In the genomic region with DNA sequence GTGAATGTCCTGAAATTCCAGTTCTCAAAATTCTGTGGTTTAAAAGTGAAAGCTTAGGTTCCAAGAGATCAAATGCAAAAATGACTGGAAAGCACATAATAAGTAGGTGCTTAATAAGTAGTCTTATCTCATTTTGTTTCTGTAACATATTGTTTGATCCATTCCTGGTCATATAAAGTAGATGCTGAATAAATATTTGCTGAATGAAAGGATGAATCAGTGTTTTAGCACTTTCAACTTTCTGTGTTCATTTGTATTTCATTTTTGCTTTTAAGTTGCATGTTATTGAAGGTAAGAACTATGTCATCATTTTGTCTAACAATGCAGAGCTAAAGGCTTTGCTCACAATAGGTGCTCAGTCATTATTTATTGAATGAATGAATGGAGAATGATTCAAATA, we compare ENCODE assay signal across 20 cellular contexts.
"Had no signal": no experiment of that assay in that cellular context is flagged by ENCODE, and none has a peak within 500 bp of the region (broad histone marks: within the 10 kb centered on the region; RNA-seq: fewer than 3 reads in every experiment).

No MANE protein-coding gene starts in this region.

- H3K27ac ChIP-seq: foreskin keratinocyte, left ventricle myocardium inferior, lower lobe of right lung, ovary, tibial artery, upper lobe of right lung, vagina had no signal

- H3K4me3 ChIP-seq: left ventricle myocardium inferior, lower lobe of right lung, ovary, tibial artery, upper lobe of right lung, vagina had no signal

- H3K4me1 ChIP-seq: foreskin keratinocyte had no signal

- DNase-seq: effector memory CD4-positive, alpha-beta T cell; foreskin keratinocyte; immature natural killer cell; kidney; left cardiac atrium; left ventricle myocardium inferior; lower lobe of right lung; natural killer cell; ovary; right cardiac atrium; stimulated activated CD4-positive, alpha-beta T cell treated with anti-CD3 and anti-CD28 coated beads, Interleukin-4, amount 100 ng/mL, for 1 hour; tibial artery; upper lobe of right lung had no signal

- H3K36me3 ChIP-seq: ovary, vagina had no signal

- H3K4me3 Mint-ChIP-seq: immature natural killer cell; memory B cell; mesothelial cell of epicardium; natural killer cell; neural crest cell; stimulated activated memory B cell treated with anti-CD40 and anti-IgM and Interleukin-4, amounts not matched to agents 10 μg/mL and 1 μg/mL and 100 μg/mL, for 72 hours; stimulated activated naive CD8-positive, alpha-beta T cell treated with anti-CD3 and anti-CD28 coated beads, Interleukin-15, Interleukin-2, amounts not matched to agents 100 ng/mL and 50 ng/mL, for 24 hours had no signal

- H3K27me3 Mint-ChIP-seq: memory B cell; stimulated activated memory B cell treated with anti-CD40 and anti-IgM and Interleukin-4, amounts not matched to agents 10 μg/mL and 1 μg/mL and 100 μg/mL, for 72 hours; stimulated activated naive CD8-positive, alpha-beta T cell treated with anti-CD3 and anti-CD28 coated beads, Interleukin-15, Interleukin-2, amounts not matched to agents 100 ng/mL and 50 ng/mL, for 24 hours had no signal

- H3K36me3 Mint-ChIP-seq: natural killer cell had no signal

- H3K9me3 ChIP-seq: left ventricle myocardium inferior, lower lobe of right lung, ovary, tibial artery, upper lobe of right lung, vagina had no signal

- H3K9me3 Mint-ChIP-seq: immature natural killer cell; memory B cell; mesothelial cell of epicardium; natural killer cell; neural crest cell; stimulated activated memory B cell treated with anti-CD40 and anti-IgM and Interleukin-4, amounts not matched to agents 10 μg/mL and 1 μg/mL and 100 μg/mL, for 72 hours; stimulated activated naive CD8-positive, alpha-beta T cell treated with anti-CD3 and anti-CD28 coated beads, Interleukin-15, Interleukin-2, amounts not matched to agents 100 ng/mL and 50 ng/mL, for 24 hours had no signal

- H3K27ac Mint-ChIP-seq: immature natural killer cell; memory B cell; mesothelial cell of epicardium; natural killer cell; stimulated activated memory B cell treated with anti-CD40 and anti-IgM and Interleukin-4, amounts not matched to agents 10 μg/mL and 1 μg/mL and 100 μg/mL, for 72 hours; stimulated activated naive CD8-positive, alpha-beta T cell treated with anti-CD3 and anti-CD28 coated beads, Interleukin-15, Interleukin-2, amounts not matched to agents 100 ng/mL and 50 ng/mL, for 24 hours had no signal

- H3K27me3 ChIP-seq: foreskin keratinocyte, ovary, tibial artery, upper lobe of right lung, vagina had no signal

- FAIRE-seq: endometrium, kidney had no signal

- ATAC-seq: foreskin keratinocyte; left cardiac atrium; lower lobe of right lung; natural killer cell; right cardiac atrium; stimulated activated memory B cell treated with anti-CD40 and anti-IgM and Interleukin-4, amounts not matched to agents 10 μg/mL and 1 μg/mL and 100 μg/mL, for 72 hours; upper lobe of right lung had no signal
